In genomic region chr20:8432435-8433148, GRCh38 we compare ENCODE assay signal across 13 cellular contexts.
DNase-seq lines count a peak whose midpoint lies in the region; ATAC-seq and TF ChIP-seq lines count a peak whose summit lies in the region.
"Had no signal": no experiment of that assay in that cellular context is flagged by ENCODE, and none has a peak within 500 bp of the region (broad histone marks: within the 10 kb centered on the region; RNA-seq: fewer than 3 reads in every experiment).

No MANE protein-coding gene starts in this region.

- intact Hi-C loops in left ventricle myocardium superior (cut with micrococcal nuclease), result no loop called here

- H3K9me3 ChIP-seq in HUES6 (ENCODE audit: control insufficient read depth, insufficient read depth, low read depth, low read length) (no peaks in the 10 kb centered on the region), HAP-1 (no peaks in the 10 kb centered on the region), osteoblast (ENCODE audit: low read depth, low read length) (no peaks in the 10 kb centered on the region)
- H3K9me3 ChIP-seq: right lobe of liver had no signal

- peak; percentile 45 for ATAC-seq in left ventricle myocardium superior
- ATAC-seq: stimulated activated naive CD8-positive, alpha-beta T cell treated with anti-CD3 and anti-CD28 coated beads, Interleukin-15, amount 100 ng/mL, for 72 hours had no signal

- H3K4me2 ChIP-seq in osteoblast (ENCODE audit: insufficient read depth, low read length), result no peak overlapping the region

- H2AFZ ChIP-seq in osteoblast (ENCODE audit: low read length), result no peak overlapping the region

- no peak overlapping the region for H3K9ac ChIP-seq in HUES6 (ENCODE audit: low read length)

- POLR2A ChIA-PET in RWPE1 (lab: Yijun Ruan, JAX; ENCODE audit: low non-redundant PET), result no interaction called here

- H3K27ac ChIP-seq in HUES6 (ENCODE audit: low read depth, low read length) (peak overlapping the region; percentile 10; the same call in 1 of the 2 replicates), RWPE1 (0 out of 2 replicates have a peak overlapping the region, but pooled peaks have one; percentile 17), osteoblast (ENCODE audit: low read depth, low read length) (no peak overlapping the region)

- no peaks in the 10 kb centered on the region for H3K36me3 ChIP-seq in HUES6 (ENCODE audit: control insufficient read depth, insufficient read depth, low read length)
- no peaks in the 10 kb centered on the region for H3K36me3 ChIP-seq in HAP-1 (replicated peaks)
- no peaks in the 10 kb centered on the region for H3K36me3 ChIP-seq in osteoblast (ENCODE audit: insufficient read depth, low read length)
- H3K36me3 ChIP-seq: right lobe of liver had no signal

- CTCF ChIA-PET in RWPE1 (lab: Yijun Ruan, JAX), result no interaction called here

- DNase-seq in RWPE1 (ENCODE audit: low spot score) (no peak), left ventricle myocardium superior (no peak), renal cortical epithelial cell (ENCODE audit: low read depth) (peak; percentile 78), foreskin melanocyte (no peak), HAP-1 (ENCODE audit: low spot score in 2 of 2) (no peak), osteoblast (ENCODE audit: insufficient read length, low spot score, missing footprints) (no peak)
- DNase-seq: activated T-cell treated with anti-CD3 and anti-CD28 coated beads, Interleukin-2, amount 50 U/mL, for 48 hours; CD4-positive, alpha-beta T cell; GF-D8; Karpas-422; stimulated activated naive CD8-positive, alpha-beta T cell treated with anti-CD3 and anti-CD28 coated beads, Interleukin-15, amount 100 ng/mL, for 72 hours had no signal

- H3K79me2 ChIP-seq in osteoblast (ENCODE audit: insufficient read depth, low read length), result no peaks in the 10 kb centered on the region

- in situ Hi-C loops in HAP-1 (cut with MboI; ENCODE audit: low sequenced_read_pairs), result no loop called here

- H3K4me3 ChIP-seq in HUES6 (ENCODE audit: low read depth, low read length), result peak overlapping the region; percentile 18; the same call in 1 of the 2 replicates
- H3K4me3 ChIP-seq in HAP-1, result no peak overlapping the region
- H3K4me3 ChIP-seq in osteoblast (ENCODE audit: insufficient read depth, low read length), result no peak overlapping the region
- H3K4me3 ChIP-seq: right lobe of liver had no signal

- H3K4me1 ChIP-seq in HUES6 (ENCODE audit: control insufficient read depth, insufficient read depth, low read length) (peaks cover 30% of the 10 kb centered on the region), HAP-1 (no peaks in the 10 kb centered on the region), osteoblast (ENCODE audit: insufficient read depth, low read length) (no peaks in the 10 kb centered on the region)

- TF ChIP-seq CTCF in RWPE1 (conservative IDR thresholded peaks at IDR 0.05; ENCODE audit: low read depth) (no peak), osteoblast (IDR thresholded peaks at IDR 0.05; ENCODE audit: extremely low read depth, low read depth, low read length) (no peak)

- no peaks in the 10 kb centered on the region for H4K20me1 ChIP-seq in osteoblast (ENCODE audit: insufficient read depth, low read length)

- H3K27me3 ChIP-seq in HUES6 (ENCODE audit: control insufficient read depth, insufficient read depth, low read length) (no peaks in the 10 kb centered on the region), HAP-1 (ENCODE audit: low read depth) (no peaks in the 10 kb centered on the region), osteoblast (ENCODE audit: insufficient read depth, low read length) (no peaks in the 10 kb centered on the region)
- H3K27me3 ChIP-seq: right lobe of liver had no signal
